In genomic region chr2:71833855-71834554, GRCh38 we compare ENCODE assay signal across 11 cellular contexts.
DNase-seq lines count a peak whose midpoint lies in the region; ATAC-seq and TF ChIP-seq lines count a peak whose summit lies in the region.
"Had no signal": no experiment of that assay in that cellular context is flagged by ENCODE, and none has a peak within 500 bp of the region (broad histone marks: within the 10 kb centered on the region; RNA-seq: fewer than 3 reads in every experiment).

No MANE protein-coding gene starts in this region.

- H3K9ac ChIP-seq in endodermal cell (ENCODE audit: extremely low read depth, low read length, poor library complexity, severe bottlenecking): no peak overlapping the region

- no peaks in the 10 kb centered on the region for H3K27me3 ChIP-seq in endodermal cell (ENCODE audit: control insufficient read depth, insufficient read depth, low read length, poor library complexity, severe bottlenecking)
- no peaks in the 10 kb centered on the region for H3K27me3 ChIP-seq in left lung
- no peaks in the 10 kb centered on the region for H3K27me3 ChIP-seq in thyroid gland
- peaks cover 0 to 4% (median 0%) of the 10 kb centered on the region in 45 donors for H3K27me3 ChIP-seq in dorsolateral prefrontal cortex

- H3K4me1 Mint-ChIP-seq in endodermal cell (no peaks in the 10 kb centered on the region), type B pancreatic cell (ENCODE audit: unreplicated experiment) (peaks cover 15% of the 10 kb centered on the region)
- H3K4me1 Mint-ChIP-seq: CD4-positive, CD25-positive, alpha-beta regulatory T cell; T-cell had no signal

- no peak overlapping the region for H3K4me3 ChIP-seq in HFF-Myc (replicated peaks; ENCODE audit: low read depth, low read length)
- H3K4me3 ChIP-seq in endodermal cell (ENCODE audit: low read length): no peak overlapping the region
- H3K4me3 ChIP-seq in left lung: no peak overlapping the region
- H3K4me3 ChIP-seq in thyroid gland (replicated peaks in 1 of 3): no peak overlapping the region
- no peak overlapping the region for H3K4me3 ChIP-seq in dorsolateral prefrontal cortex

- DNase-seq in HFF-Myc (ENCODE audit: extremely low read depth, low read depth): peak; percentile 41
- DNase-seq in endodermal cell: peak; percentile 18
- no peak for DNase-seq in left lung
- peak; percentile 3 to 12 for DNase-seq in thyroid gland
- no peak for DNase-seq in type B pancreatic cell (ENCODE audit: extremely low spot score, unreplicated experiment)
- DNase-seq in dorsolateral prefrontal cortex: no peak
- DNase-seq in COLO829 (ENCODE audit: low spot score): no peak
- DNase-seq: CD4-positive, CD25-positive, alpha-beta regulatory T cell; T-cell had no signal

- peaks cover 2% of the 10 kb centered on the region for H3K27me3 Mint-ChIP-seq in endodermal cell (ENCODE audit: insufficient read depth)
- peaks cover 3% of the 10 kb centered on the region for H3K27me3 Mint-ChIP-seq in type B pancreatic cell

- H3K4me3 Mint-ChIP-seq in endodermal cell (no peak overlapping the region), type B pancreatic cell (no peak overlapping the region)
- H3K4me3 Mint-ChIP-seq: CD4-positive, CD25-positive, alpha-beta regulatory T cell; stimulated activated naive CD8-positive, alpha-beta T cell treated with anti-CD3 and anti-CD28 coated beads, Interleukin-15, Interleukin-2, amounts not matched to agents 100 ng/mL and 50 ng/mL, for 24 hours; T-cell had no signal

- H3K27ac Mint-ChIP-seq in endodermal cell (no peak overlapping the region), type B pancreatic cell (no peak overlapping the region)
- H3K27ac Mint-ChIP-seq: CD4-positive, CD25-positive, alpha-beta regulatory T cell; stimulated activated naive CD8-positive, alpha-beta T cell treated with anti-CD3 and anti-CD28 coated beads, Interleukin-15, Interleukin-2, amounts not matched to agents 100 ng/mL and 50 ng/mL, for 24 hours; T-cell had no signal

- H3K4me1 ChIP-seq in endodermal cell (ENCODE audit: control insufficient read depth, insufficient read depth, low read length): no peaks in the 10 kb centered on the region
- no peaks in the 10 kb centered on the region for H3K4me1 ChIP-seq in left lung
- peaks cover 0 to 12% of the 10 kb centered on the region in 2 donors for H3K4me1 ChIP-seq in thyroid gland

- TF ChIP-seq CTCF in HFF-Myc (IDR thresholded peaks at IDR 0.05; ENCODE audit: low read depth, low read length, missing control alignments) (no peak), endodermal cell (conservative IDR thresholded peaks at IDR 0.05) (no peak), left lung (IDR thresholded peaks at IDR 0.05) (no peak), thyroid gland (IDR thresholded peaks at IDR 0.05) (no peak), type B pancreatic cell (conservative IDR thresholded peaks at IDR 0.05) (no peak), dorsolateral prefrontal cortex (IDR thresholded peaks at IDR 0.05 in 54 of 56, conservative IDR thresholded peaks at IDR 0.05 in 2 of 56; ENCODE audit: low read depth in 1 of 56, partially characterized antibody in 56 of 56) (no peak)

- WGBS in endodermal cell (ENCODE audit: insufficient coverage in 1 of 2, insufficient read length in 1 of 2), 2 experiments: 87 to 92% methylated on average over 4 to 6 of the region's 6 CpGs
- WGBS in thyroid gland, 2 donors: 64 to 83% methylated on average over 6 of the region's 6 CpGs

- TF ChIP-seq POLR2A in thyroid gland (IDR thresholded peaks at IDR 0.05): no peak

- H3K27ac ChIP-seq in endodermal cell (ENCODE audit: low read depth, low read length) (no peak overlapping the region), left lung (no peak overlapping the region), thyroid gland (no peak overlapping the region), dorsolateral prefrontal cortex (no peak overlapping the region)

- H3K9me3 Mint-ChIP-seq in endodermal cell (no peaks in the 10 kb centered on the region), type B pancreatic cell (no peaks in the 10 kb centered on the region)
- H3K9me3 Mint-ChIP-seq: CD4-positive, CD25-positive, alpha-beta regulatory T cell; stimulated activated naive CD8-positive, alpha-beta T cell treated with anti-CD3 and anti-CD28 coated beads, Interleukin-15, Interleukin-2, amounts not matched to agents 100 ng/mL and 50 ng/mL, for 24 hours; T-cell had no signal

- intact Hi-C loops in left lung (cut with DNase I): no loop called here
- intact Hi-C loops in thyroid gland (cut with DNase I): no loop called here
- intact Hi-C loops in dorsolateral prefrontal cortex (cut with DNase I): no loop called here

- ATAC-seq in left lung: peak; percentile 61
- ATAC-seq in HG03196 (IDR thresholded peaks at IDR 0.05; ENCODE audit: unreplicated experiment): no peak
- ATAC-seq: T-cell had no signal

- H3K36me3 Mint-ChIP-seq in endodermal cell (ENCODE audit: low read depth): no peaks in the 10 kb centered on the region
- no peaks in the 10 kb centered on the region for H3K36me3 Mint-ChIP-seq in type B pancreatic cell
- H3K36me3 Mint-ChIP-seq: CD4-positive, CD25-positive, alpha-beta regulatory T cell; T-cell had no signal

- H3K36me3 ChIP-seq in endodermal cell (ENCODE audit: control insufficient read depth, insufficient read depth, low read length) (no peaks in the 10 kb centered on the region), left lung (no peaks in the 10 kb centered on the region), thyroid gland (no peaks in the 10 kb centered on the region)

- H3K9me3 ChIP-seq in endodermal cell (ENCODE audit: control insufficient read depth, low read length) (no peaks in the 10 kb centered on the region), left lung (no peaks in the 10 kb centered on the region), thyroid gland (no peaks in the 10 kb centered on the region)

Comparison
In these comparisons a context has a peak if more than half of its experiments do, and no peak if none do; other contexts are left out.
1. DNase-seq: peak in HFF-Myc (single experiment), endodermal cell (single experiment) and thyroid gland (2 of 2); none in left lung (0 of 2), type B pancreatic cell (single experiment), dorsolateral prefrontal cortex (0 of 10) and COLO829 (single experiment).